ENCODE assay signal across 21 cellular contexts in the genomic region with DNA sequence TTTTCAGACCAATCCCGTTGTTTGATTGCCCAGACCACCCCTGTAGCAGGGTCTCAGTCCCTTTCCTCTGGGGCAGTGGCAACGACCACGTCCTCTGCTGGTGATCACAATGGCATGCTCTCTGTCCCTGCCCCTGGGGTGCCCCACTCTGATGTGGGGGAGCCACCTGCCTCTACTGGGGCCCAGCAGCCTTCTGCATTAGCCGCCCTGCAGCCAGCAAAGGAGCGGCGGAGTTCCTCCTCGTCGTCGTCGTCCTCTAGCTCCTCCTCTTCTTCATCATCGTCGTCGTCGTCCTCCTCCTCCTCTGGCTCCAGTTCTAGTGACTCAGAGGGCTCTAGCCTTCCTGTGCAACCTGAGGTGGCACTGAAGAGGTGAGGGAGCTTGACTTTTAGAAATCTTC. TPM values are rescaled to one million over a fixed set of nuclear protein-coding genes. Genes with fewer than 3 reads are reported as not detected.
A peak's percentile ranks its signal among the peaks of the same experiment; 100 is the strongest.
DNase-seq lines count a peak whose midpoint lies in the region; ATAC-seq and TF ChIP-seq lines count a peak whose summit lies in the region.
"Had no signal": no experiment of that assay in that cellular context is flagged by ENCODE, and none has a peak within 500 bp of the region (broad histone marks: within the 10 kb centered on the region; RNA-seq: fewer than 3 reads in every experiment).

No MANE protein-coding gene starts in this region.

- no peaks in the 10 kb centered on the region for H3K27me3 Mint-ChIP-seq in T-helper 17 cell
- no peaks in the 10 kb centered on the region for H3K27me3 Mint-ChIP-seq in activated naive CD8-positive, alpha-beta T cell treated with anti-CD3 and anti-CD28 coated beads, Interleukin-2, amount 50 U/mL, for 24 hours
- H3K27me3 Mint-ChIP-seq in immature natural killer cell (ENCODE audit: low read depth in 3 of 3) = peaks cover 15 to 43% (median 38%) of the 10 kb centered on the region in 3 donors

- H3K27ac ChIP-seq in foreskin keratinocyte (no peak overlapping the region), suprapubic skin (peak overlapping the region; percentile 84)
- H3K27ac ChIP-seq: parathyroid adenoma had no signal

- TF ChIP-seq EP300 in suprapubic skin (IDR thresholded peaks at IDR 0.05) = no peak

- peak overlapping the region; percentile 58 for H3K4me3 Mint-ChIP-seq in T-helper 17 cell
- no peak overlapping the region for H3K4me3 Mint-ChIP-seq in activated naive CD8-positive, alpha-beta T cell treated with anti-CD3 and anti-CD28 coated beads, Interleukin-2, amount 50 U/mL, for 24 hours
- no peak overlapping the region for H3K4me3 Mint-ChIP-seq in immature natural killer cell
- H3K4me3 Mint-ChIP-seq: activated T-cell treated with anti-CD3 and anti-CD28 coated beads, Interleukin-2, amount 50 U/mL, for 4 hours had no signal

- H3K9me3 ChIP-seq in T-helper 17 cell (ENCODE audit: control insufficient read depth, low read length, poor library complexity, severe bottlenecking) (no peaks in the 10 kb centered on the region), suprapubic skin (no peaks in the 10 kb centered on the region)
- H3K9me3 ChIP-seq: mucosa of descending colon had no signal

- peak overlapping the region; percentile 89 for H3K27ac Mint-ChIP-seq in T-helper 17 cell
- H3K27ac Mint-ChIP-seq in activated naive CD8-positive, alpha-beta T cell treated with anti-CD3 and anti-CD28 coated beads, Interleukin-2, amount 50 U/mL, for 24 hours = no peak overlapping the region
- peak overlapping the region in 3 of 6 donors; percentile 6 to 69 (median 61) for H3K27ac Mint-ChIP-seq in immature natural killer cell

- no peak overlapping the region for H3K4me3 ChIP-seq in suprapubic skin
- H3K4me3 ChIP-seq: mucosa of descending colon had no signal

- H3K27me3 ChIP-seq in foreskin keratinocyte (no peaks in the 10 kb centered on the region), suprapubic skin (no peaks in the 10 kb centered on the region)

- H3K4me1 Mint-ChIP-seq in T-helper 17 cell = peaks cover 42% of the 10 kb centered on the region
- peaks cover 11% of the 10 kb centered on the region for H3K4me1 Mint-ChIP-seq in activated naive CD8-positive, alpha-beta T cell treated with anti-CD3 and anti-CD28 coated beads, Interleukin-2, amount 50 U/mL, for 24 hours
- peaks cover 6 to 44% of the 10 kb centered on the region in 2 donors for H3K4me1 Mint-ChIP-seq in immature natural killer cell

- TF ChIP-seq POLR2A in suprapubic skin (IDR thresholded peaks at IDR 0.05) = no peak

- ATAC-seq in left cardiac atrium = no peak
- no peak for ATAC-seq in left ventricle myocardium superior
- no peak for ATAC-seq in T-helper 17 cell
- peak; percentile 17 for ATAC-seq in foreskin keratinocyte
- no peak for ATAC-seq in activated naive CD8-positive, alpha-beta T cell treated with anti-CD3 and anti-CD28 coated beads, Interleukin-2, amount 50 U/mL, for 24 hours
- ATAC-seq in GM21619 (IDR thresholded peaks at IDR 0.05; ENCODE audit: unreplicated experiment) = no peak
- ATAC-seq: activated T-cell treated with anti-CD3 and anti-CD28 coated beads, Interleukin-2, amount 50 U/mL, for 4 hours; mucosa of descending colon had no signal

- H3K9me3 Mint-ChIP-seq in activated naive CD8-positive, alpha-beta T cell treated with anti-CD3 and anti-CD28 coated beads, Interleukin-2, amount 50 U/mL, for 24 hours = no peaks in the 10 kb centered on the region
- no peaks in the 10 kb centered on the region for H3K9me3 Mint-ChIP-seq in immature natural killer cell
- H3K9me3 Mint-ChIP-seq: activated T-cell treated with anti-CD3 and anti-CD28 coated beads, Interleukin-2, amount 50 U/mL, for 4 hours had no signal

- H3K4me1 ChIP-seq in foreskin keratinocyte (peaks cover 11% of the 10 kb centered on the region), suprapubic skin (peaks cover 38% of the 10 kb centered on the region)
- H3K4me1 ChIP-seq: parathyroid adenoma had no signal

- intact Hi-C loops in left cardiac atrium (cut with DNase I) (no loop called here), left ventricle myocardium superior (cut with micrococcal nuclease) (no loop called here)

- TF ChIP-seq CTCF in foreskin keratinocyte (conservative IDR thresholded peaks at IDR 0.05) = no peak
- no peak for TF ChIP-seq CTCF in suprapubic skin (IDR thresholded peaks at IDR 0.05)

- peaks cover 14% of the 10 kb centered on the region for H3K36me3 Mint-ChIP-seq in T-helper 17 cell (ENCODE audit: low read depth)
- H3K36me3 Mint-ChIP-seq in activated naive CD8-positive, alpha-beta T cell treated with anti-CD3 and anti-CD28 coated beads, Interleukin-2, amount 50 U/mL, for 24 hours (ENCODE audit: low read depth) = peaks cover 78% of the 10 kb centered on the region
- H3K36me3 Mint-ChIP-seq in immature natural killer cell = peaks cover 48 to 75% (median 49%) of the 10 kb centered on the region in 3 donors

- peaks cover 92% of the 10 kb centered on the region for H3K36me3 ChIP-seq in suprapubic skin

- DNase-seq in left cardiac atrium = peak; percentile 11
- DNase-seq in left ventricle myocardium superior = no peak
- DNase-seq in T-helper 17 cell = no peak
- DNase-seq in foreskin keratinocyte = peak in 1 of 2 donors; percentile 25
- no peak for DNase-seq in suprapubic skin (ENCODE audit: low spot score in 2 of 2)
- DNase-seq in activated naive CD8-positive, alpha-beta T cell treated with anti-CD3 and anti-CD28 coated beads, Interleukin-2, amount 50 U/mL, for 24 hours = no peak
- DNase-seq in immature natural killer cell = no peak
- DNase-seq: activated CD4-positive, alpha-beta T cell treated with anti-CD3 and anti-CD28 coated beads for 4 hours; activated T-cell treated with anti-CD3 and anti-CD28 coated beads, Interleukin-2, amount 50 U/mL, for 4 hours; Kasumi-1; NCI-H1436 treated with DMSO at 0.1 percent for 48 hours; NCI-H2227 treated with DMSO at 0.1 percent for 48 hours; stimulated activated naive CD4-positive, alpha-beta T cell treated with Interleukin-2 at 50 U/mL for 16 hours; T1000 had no signal

- 62% methylated on average over 14 of the region's 14 CpGs for WGBS in suprapubic skin

RNA-seq across cellular contexts. Expression of a gene that starts 9.2 kb away (rescaled TPM):
- total RNA-seq in left cardiac atrium (100 to 1,000 TPM; 262 to 270 TPM), left ventricle myocardium superior (325 TPM), T-helper 17 cell (100 to 1,000 TPM; 121 to 131 TPM), foreskin keratinocyte (270 and 285 TPM in 2 replicates), suprapubic skin (100 to 1,000 TPM; 174 to 249 (median 213) TPM)
- polyA plus RNA-seq in foreskin keratinocyte (561 and 595 TPM in 2 replicates), immature natural killer cell (100 to 1,000 TPM; 252 to 523 (median 328) TPM)

RNA-seq across cellular contexts. Expression of a gene that starts 15.5 kb away (rescaled TPM):
- total RNA-seq in left cardiac atrium = 100 to 1,000 TPM; 266 to 321 TPM
- 292 TPM for total RNA-seq in left ventricle myocardium superior
- total RNA-seq in T-helper 17 cell = 1,000 to 10,000 TPM; 1,185 to 1,285 TPM
- total RNA-seq in foreskin keratinocyte = 149 and 160 TPM in 2 replicates
- 294 and 299 TPM in 2 replicates for polyA plus RNA-seq in foreskin keratinocyte
- 1,000 to 10,000 TPM in 1 of 4 donors, 100 to 1,000 TPM in 3; 484 to 1,595 (median 654) TPM for total RNA-seq in suprapubic skin
- polyA plus RNA-seq in immature natural killer cell = 100 to 1,000 TPM in 1 of 3 donors, 10 to 100 TPM in 2; 11.5 to 113 (median 24.2) TPM

RNA-seq across cellular contexts. Expression of a gene that starts 19.5 kb away (rescaled TPM):
- not detected for total RNA-seq in left cardiac atrium
- total RNA-seq in left ventricle myocardium superior = not detected
- total RNA-seq in T-helper 17 cell = not detected
- total RNA-seq in foreskin keratinocyte = not detected in 2 replicates
- polyA plus RNA-seq in foreskin keratinocyte = not detected in 2 replicates
- not detected for total RNA-seq in suprapubic skin
- polyA plus RNA-seq in immature natural killer cell = 1 to 10 TPM in 2 of 3 donors, not detected in 1; 1.1 to 4.0 TPM
- total RNA-seq: endothelial cell of umbilical vein, mucosa of descending colon, urinary bladder had no signal
- polyA plus RNA-seq: AG04450, endothelial cell of umbilical vein, keratinocyte, urinary bladder had no signal

RNA-seq across cellular contexts. Expression of a gene that starts 30.4 kb away (rescaled TPM):
- total RNA-seq in left cardiac atrium = not detected
- not detected for total RNA-seq in left ventricle myocardium superior
- total RNA-seq in T-helper 17 cell = not detected
- not detected in 2 replicates for total RNA-seq in foreskin keratinocyte
- polyA plus RNA-seq in foreskin keratinocyte = not detected in 2 replicates
- total RNA-seq in suprapubic skin = not detected
- not detected for polyA plus RNA-seq in immature natural killer cell
- total RNA-seq: activated T-cell treated with anti-CD3 and anti-CD28 coated beads, Interleukin-2, amount 50 U/mL, for 4 hours; endothelial cell of umbilical vein; mucosa of descending colon; urinary bladder had no signal
- polyA plus RNA-seq: AG04450, endothelial cell of umbilical vein, keratinocyte, urinary bladder had no signal

RNA-seq across cellular contexts. Expression of a gene that starts 47.9 kb away (rescaled TPM):
- total RNA-seq in left cardiac atrium (under 1 TPM; 0.44 to 0.65 TPM), left ventricle myocardium superior (0.12 TPM), T-helper 17 cell (1 to 10 TPM in 1 of 2 donors, under 1 TPM in 1; 0.83 to 1.4 TPM), foreskin keratinocyte (0.21 and 0.31 TPM in 2 replicates), suprapubic skin (1 to 10 TPM; 1.6 to 9.5 (median 5.6) TPM)
- polyA plus RNA-seq in foreskin keratinocyte (0.20 and 0.25 TPM in 2 replicates), immature natural killer cell (under 1 TPM in 1 of 3 donors, not detected in 2; 0.18 TPM)
